17 cellular contexts compared by ENCODE assay signal in the genomic region with DNA sequence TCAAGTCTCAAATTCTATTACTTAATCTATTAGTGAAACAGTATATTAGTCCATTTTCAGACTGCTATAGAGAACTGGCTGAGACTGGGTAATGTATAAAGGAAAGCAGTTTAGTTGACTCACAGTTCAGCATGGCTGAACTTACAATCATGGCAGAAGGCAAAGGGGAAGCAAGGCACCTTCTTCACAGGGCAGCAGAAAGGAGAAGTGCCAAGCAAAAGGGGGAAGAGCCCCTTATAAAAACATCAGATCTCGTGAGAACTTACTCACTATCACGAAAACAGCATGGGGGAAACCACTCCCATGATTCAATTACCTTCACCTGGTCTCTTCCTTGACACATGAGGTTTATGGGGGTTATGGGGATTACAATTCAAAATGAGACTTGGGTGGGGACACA.
DNase-seq lines count a peak whose midpoint lies in the region; ATAC-seq and TF ChIP-seq lines count a peak whose summit lies in the region.
"Had no signal": no experiment of that assay in that cellular context is flagged by ENCODE, and none has a peak within 500 bp of the region (broad histone marks: within the 10 kb centered on the region; RNA-seq: fewer than 3 reads in every experiment).

No MANE protein-coding gene starts in this region.

- H3K27ac ChIP-seq in GM23248, result no peak overlapping the region
- H3K27ac ChIP-seq: BLaER1 had no signal

- no peak overlapping the region for H2AFZ ChIP-seq in GM23248

- H3K4me3 ChIP-seq in NB4 (ENCODE audit: low read depth, low read length), result no peak overlapping the region
- no peak overlapping the region for H3K4me3 ChIP-seq in GM23248
- H3K4me3 ChIP-seq: BLaER1 had no signal

- in situ Hi-C loops in GM23248 (cut with MboI), result no loop called here

- no peak overlapping the region for H3K4me2 ChIP-seq in GM23248 (ENCODE audit: unreplicated experiment)
- H3K4me2 ChIP-seq: BLaER1 had no signal

- 3% methylated on average over 2 of the region's 2 CpGs for WGBS in GM23248 (ENCODE audit: low coverage in 1 of 2, low lambda C conversion rate in 2 of 2, missing lambda C conversion rate in 2 of 2), 2 experiments

- H3F3A ChIP-seq in GM23248 (ENCODE audit: insufficient read depth), result no peaks in the 10 kb centered on the region

- no peaks in the 10 kb centered on the region for H3K4me1 ChIP-seq in GM23248 (ENCODE audit: insufficient read depth)
- H3K4me1 ChIP-seq: BLaER1 had no signal

- DNase-seq in SKM-1 treated with dmso at 0.1 percent for 144 hours (lab: John Stamatoyannopoulos, UW; ENCODE audit: unreplicated experiment), result peak; percentile 15
- no peak for DNase-seq in SKM-1 (lab: John Stamatoyannopoulos, UW; ENCODE audit: unreplicated experiment)
- DNase-seq in NB4 (ENCODE audit: low read depth), result peak; percentile 17
- DNase-seq in kidney tubule cell (ENCODE audit: low spot score), result peak; percentile 22
- DNase-seq in GM23248, result no peak
- no peak for DNase-seq in NCI-H1436 (lab: John Stamatoyannopoulos, UW)
- DNase-seq: 8988T; Calu3; CD8-positive, alpha-beta T cell; DMS79 treated with DMSO at 0.1 percent for 48 hours; GF-D8; GOT3; H7; HFFc6 had no signal

- TF ChIP-seq POLR2A in NB4 (IDR thresholded peaks at IDR 0.05; ENCODE audit: extremely low read depth, insufficient read length), result no peak

- TF ChIP-seq CTCF in NB4 (IDR thresholded peaks at IDR 0.05; ENCODE audit: low read depth, low read length), result no peak

- H3K27me3 ChIP-seq in GM23248 (replicated peaks; ENCODE audit: insufficient read depth), result no peaks in the 10 kb centered on the region
- H3K27me3 ChIP-seq: BLaER1 had no signal

- no peak overlapping the region for H3K9ac ChIP-seq in GM23248
- H3K9ac ChIP-seq: BLaER1 had no signal

- no peak for ATAC-seq in activated CD4-positive, CD25-positive, alpha-beta regulatory T cell treated with anti-CD3 and anti-CD28 coated beads, Interleukin-2, amount 50 U/mL, for 24 hours
- ATAC-seq: CD8-positive, alpha-beta T cell; HCT116 had no signal

- H3K36me3 ChIP-seq in GM23248 (ENCODE audit: low read depth), result no peaks in the 10 kb centered on the region
- H3K36me3 ChIP-seq: BLaER1 had no signal

- H3K9me3 ChIP-seq in GM23248 (ENCODE audit: low read depth), result no peaks in the 10 kb centered on the region
- H3K9me3 ChIP-seq: BLaER1 had no signal

- H3K9me2 ChIP-seq in GM23248 (ENCODE audit: insufficient read depth), result no peaks in the 10 kb centered on the region

- no peaks in the 10 kb centered on the region for H4K20me1 ChIP-seq in GM23248 (ENCODE audit: insufficient read depth)
- H4K20me1 ChIP-seq: BLaER1 had no signal

- no peaks in the 10 kb centered on the region for H3K79me2 ChIP-seq in GM23248 (ENCODE audit: insufficient read depth)

Comparison
In these comparisons a context has a peak if more than half of its experiments do, and no peak if none do; other contexts are left out.
1. DNase-seq: peak in SKM-1 treated with dmso at 0.1 percent for 144 hours (single experiment), NB4 (single experiment) and kidney tubule cell (single experiment); none in SKM-1 (single experiment), GM23248 (single experiment) and NCI-H1436 (single experiment).